19 cellular contexts compared by ENCODE assay signal in the genomic region with DNA sequence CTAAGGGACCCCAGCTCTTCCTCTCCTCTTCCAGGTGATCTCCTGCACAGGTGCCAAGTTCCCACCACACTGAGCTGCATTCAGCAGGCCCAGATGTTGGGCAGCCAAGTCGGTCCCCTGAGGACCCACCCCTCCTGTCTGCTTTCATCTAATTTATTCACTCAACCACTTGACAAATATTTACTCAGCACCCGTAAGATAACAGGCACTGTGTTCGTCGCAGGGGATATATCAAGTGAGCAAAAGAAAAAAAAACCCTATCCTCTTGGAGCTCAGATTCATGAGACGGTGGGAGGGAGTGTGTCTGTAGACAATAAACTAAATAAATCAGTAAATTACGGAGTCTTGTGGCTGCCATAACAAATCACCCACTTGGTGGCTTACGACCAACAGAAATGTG.
DNase-seq lines count a peak whose midpoint lies in the region; ATAC-seq, FAIRE-seq and TF ChIP-seq lines count a peak whose summit lies in the region.
"Had no signal": no experiment of that assay in that cellular context is flagged by ENCODE, and none has a peak within 500 bp of the region (broad histone marks: within the 10 kb centered on the region; RNA-seq: fewer than 3 reads in every experiment).

No MANE protein-coding gene starts in this region.

- H3K9me3 ChIP-seq in K562 (replicated peaks; ENCODE audit: control insufficient read depth, insufficient read depth, low read depth, low read length) (no peaks in the 10 kb centered on the region), sigmoid colon (no peaks in the 10 kb centered on the region)
- no peaks in the 10 kb centered on the region for H3K9me3 ChIP-seq in CD8-positive, alpha-beta T cell (ENCODE audit: low read length)
- H3K9me3 ChIP-seq: stomach had no signal

- H3K9ac ChIP-seq in K562 (ENCODE audit: insufficient read depth in 1 of 2, low read depth in 2 of 2, low read length in 2 of 2), result no peak overlapping the region
- H3K9ac ChIP-seq: GM23248 had no signal

- no peak overlapping the region for H3K4me3 Mint-ChIP-seq in CD8-positive, alpha-beta T cell
- H3K4me3 Mint-ChIP-seq in effector memory CD8-positive, alpha-beta T cell, result no peak overlapping the region
- H3K4me3 Mint-ChIP-seq: activated naive CD4-positive, alpha-beta T cell treated with anti-CD3 and anti-CD28 coated beads for 36 hours; natural killer cell had no signal

- H3K4me3 ChIP-seq in K562 (no peak overlapping the region), sigmoid colon (no peak overlapping the region)
- no peak overlapping the region for H3K4me3 ChIP-seq in CD8-positive, alpha-beta T cell (ENCODE audit: low read depth, low read length)
- H3K4me3 ChIP-seq: GM23248, lung, stomach had no signal

- H3K4me1 Mint-ChIP-seq in CD8-positive, alpha-beta T cell (ENCODE audit: low read depth), result no peaks in the 10 kb centered on the region
- no peaks in the 10 kb centered on the region for H3K4me1 Mint-ChIP-seq in effector memory CD8-positive, alpha-beta T cell (ENCODE audit: low read depth in 2 of 2)
- H3K4me1 Mint-ChIP-seq: natural killer cell had no signal

- H3K27me3 ChIP-seq in K562 (ENCODE audit: control insufficient read depth in 2 of 2, insufficient read depth in 2 of 2, low read length in 2 of 2) (no peaks in the 10 kb centered on the region), sigmoid colon (no peaks in the 10 kb centered on the region)
- H3K27me3 ChIP-seq in CD8-positive, alpha-beta T cell (ENCODE audit: insufficient read depth, low read length), result no peaks in the 10 kb centered on the region
- H3K27me3 ChIP-seq: stomach had no signal

- ATAC-seq in left cardiac atrium (no peak), K562 (no peak)
- ATAC-seq in CD8-positive, alpha-beta T cell, result no peak
- no peak for ATAC-seq in effector memory CD8-positive, alpha-beta T cell (replicated peaks)
- ATAC-seq: natural killer cell had no signal

- FAIRE-seq in K562 (lab: Jason Lieb, UNC), result no peak
- FAIRE-seq: frontal cortex had no signal

- POLR2A ChIA-PET in K562 (lab: Yijun Ruan, JAX), result interaction anchor here (0.6 kb wide), 2 partner anchors 93 to 358 kb away, joined by 3 to 4 read pairs; no protein-coding TSS in a partner anchor
- POLR2A ChIA-PET in CD8-positive, alpha-beta T cell (lab: Charles Lee), result no interaction called here

- CTCF ChIA-PET in K562 (lab: Yijun Ruan, JAX; ENCODE audit: low intra/inter-chr PET ratio), result no interaction called here
- CTCF ChIA-PET in CD8-positive, alpha-beta T cell (lab: Charles Lee), result no interaction called here

- H3K4me2 ChIP-seq in K562 (ENCODE audit: insufficient read depth, low read length), result no peak overlapping the region

- no peak overlapping the region for H3K27ac Mint-ChIP-seq in CD8-positive, alpha-beta T cell
- no peak overlapping the region for H3K27ac Mint-ChIP-seq in effector memory CD8-positive, alpha-beta T cell
- H3K27ac Mint-ChIP-seq: activated naive CD4-positive, alpha-beta T cell treated with anti-CD3 and anti-CD28 coated beads for 36 hours; natural killer cell had no signal

- H4K20me1 ChIP-seq in K562 (replicated peaks; ENCODE audit: control insufficient read depth, insufficient read depth, low read length), result no peaks in the 10 kb centered on the region

- H3K27ac ChIP-seq in K562 (ENCODE audit: extremely low read depth, low read depth, low read length) (no peak overlapping the region), sigmoid colon (no peak overlapping the region)
- H3K27ac ChIP-seq in CD8-positive, alpha-beta T cell (ENCODE audit: low read depth, low read length), result no peak overlapping the region
- H3K27ac ChIP-seq: GM23248, stomach had no signal

- H3K9me3 Mint-ChIP-seq in CD8-positive, alpha-beta T cell, result no peaks in the 10 kb centered on the region
- no peaks in the 10 kb centered on the region for H3K9me3 Mint-ChIP-seq in effector memory CD8-positive, alpha-beta T cell
- H3K9me3 Mint-ChIP-seq: activated naive CD4-positive, alpha-beta T cell treated with anti-CD3 and anti-CD28 coated beads for 36 hours; natural killer cell had no signal

- DNase-seq in cardiac septum (ENCODE audit: low spot score) (peak; percentile 29), left cardiac atrium (no peak), NCI-H2029 (lab: John Stamatoyannopoulos, UW) (peak; percentile 62), K562 (ENCODE audit: extremely low read depth in 1 of 4, low spot score in 3 of 4) (no peak), sigmoid colon (peak; percentile 18), OCI-M1 (lab: John Stamatoyannopoulos, UW) (no peak)
- no peak for DNase-seq in CD8-positive, alpha-beta T cell
- no peak for DNase-seq in effector memory CD8-positive, alpha-beta T cell
- DNase-seq: activated naive CD4-positive, alpha-beta T cell treated with anti-CD3 and anti-CD28 coated beads for 36 hours; cortex of kidney; GM23248; Kasumi-1; natural killer cell; NCI-H1930; SHP77 treated with DMSO at 0.1 percent for 48 hours; stomach; T-helper 2 cell had no signal

- H3K4me1 ChIP-seq in K562 (replicated peaks in 1 of 2; ENCODE audit: control insufficient read depth in 2 of 2, insufficient read depth in 2 of 2, low read length in 2 of 2), result peaks cover 26 to 31% of the 10 kb centered on the region in 2 experiments
- peaks cover 0 to 3% (median 0%) of the 10 kb centered on the region in 4 donors for H3K4me1 ChIP-seq in sigmoid colon
- H3K4me1 ChIP-seq in CD8-positive, alpha-beta T cell (ENCODE audit: insufficient read depth, low read length), result no peaks in the 10 kb centered on the region

- TF ChIP-seq CTCF in K562 (IDR thresholded peaks at IDR 0.05 in 2 of 3, conservative IDR thresholded peaks at IDR 0.05 in 1 of 3; ENCODE audit: insufficient read depth in 2 of 3, low read depth in 1 of 3, low read length in 3 of 3) (no peak), sigmoid colon (IDR thresholded peaks at IDR 0.05) (no peak)
- TF ChIP-seq CTCF in CD8-positive, alpha-beta T cell (IDR thresholded peaks at IDR 0.05), result no peak

- in situ Hi-C loops in K562 (cut with MboI), result no loop called here

- no peak overlapping the region for H2AFZ ChIP-seq in K562 (ENCODE audit: low read depth, low read length)
- H2AFZ ChIP-seq: GM23248 had no signal

- no peak for TF ChIP-seq EP300 in K562 (IDR thresholded peaks at IDR 0.05; ENCODE audit: low read length)
- no peak for TF ChIP-seq EP300 in sigmoid colon (IDR thresholded peaks at IDR 0.05)

- H3K36me3 Mint-ChIP-seq in CD8-positive, alpha-beta T cell, result no peaks in the 10 kb centered on the region
- no peaks in the 10 kb centered on the region for H3K36me3 Mint-ChIP-seq in effector memory CD8-positive, alpha-beta T cell (ENCODE audit: insufficient read depth)
- H3K36me3 Mint-ChIP-seq: natural killer cell had no signal

- peaks cover 6% of the 10 kb centered on the region for H3K27me3 Mint-ChIP-seq in CD8-positive, alpha-beta T cell (ENCODE audit: low read depth)
- peaks cover 0 to 57% of the 10 kb centered on the region in 2 donors for H3K27me3 Mint-ChIP-seq in effector memory CD8-positive, alpha-beta T cell

- no peaks in the 10 kb centered on the region for H3K9me1 ChIP-seq in K562 (ENCODE audit: control insufficient read depth, insufficient read depth, low read length)

- 32% methylated on average over 7 of the region's 7 CpGs for WGBS in K562 (ENCODE audit: insufficient coverage, low coverage, missing lambda C conversion rate)
- 16 to 62% methylated on average over 7 of the region's 7 CpGs for WGBS in sigmoid colon, 2 donors

- TF ChIP-seq POLR2A in K562 (conservative IDR thresholded peaks at IDR 0.05), result no peak
- TF ChIP-seq POLR2A in sigmoid colon (IDR thresholded peaks at IDR 0.05), result no peak

- H3K36me3 ChIP-seq in K562 (ENCODE audit: control insufficient read depth, insufficient read depth, low read length) (no peaks in the 10 kb centered on the region), sigmoid colon (no peaks in the 10 kb centered on the region)
- H3K36me3 ChIP-seq in CD8-positive, alpha-beta T cell (ENCODE audit: insufficient read depth, low read length), result no peaks in the 10 kb centered on the region
- H3K36me3 ChIP-seq: stomach had no signal

- no TSS peak for BruUV-seq in K562 (replicated peaks; lab: Mats Ljungman, UMichigan)

- intact Hi-C loops in cardiac septum (cut with DNase I) (no loop called here), left cardiac atrium (cut with DNase I) (no loop called here), K562 (cut with micrococcal nuclease) (no loop called here), sigmoid colon (cut with DNase I) (no loop called here)
- intact Hi-C loops in CD8-positive, alpha-beta T cell (cut with DNase I, micrococcal nuclease), result no loop called here

- H3K79me2 ChIP-seq in K562 (ENCODE audit: control insufficient read depth, insufficient read depth, low read length), result no peaks in the 10 kb centered on the region

- no peak for TF ChIP-seq RAD21 in K562 (CRISPR knock-in tag; conservative IDR thresholded peaks at IDR 0.05 in 1 of 2, IDR thresholded peaks at IDR 0.05 in 1 of 2)

TF ChIP-seq in K562, 482 proteins besides CTCF, POLR2A, EP300 and RAD21 (continues in another document):
- TF ChIP-seq, protein P1, sequence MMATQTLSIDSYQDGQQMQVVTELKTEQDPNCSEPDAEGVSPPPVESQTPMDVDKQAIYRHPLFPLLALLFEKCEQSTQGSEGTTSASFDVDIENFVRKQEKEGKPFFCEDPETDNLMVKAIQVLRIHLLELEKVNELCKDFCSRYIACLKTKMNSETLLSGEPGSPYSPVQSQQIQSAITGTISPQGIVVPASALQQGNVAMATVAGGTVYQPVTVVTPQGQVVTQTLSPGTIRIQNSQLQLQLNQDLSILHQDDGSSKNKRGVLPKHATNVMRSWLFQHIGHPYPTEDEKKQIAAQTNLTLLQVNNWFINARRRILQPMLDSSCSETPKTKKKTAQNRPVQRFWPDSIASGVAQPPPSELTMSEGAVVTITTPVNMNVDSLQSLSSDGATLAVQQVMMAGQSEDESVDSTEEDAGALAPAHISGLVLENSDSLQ (IDR thresholded peaks at IDR 0.05), result 0 out of 2 replicates have a peak, but pooled peaks have one; percentile 37

Comparison
In these comparisons a context has a peak if more than half of its experiments do, and no peak if none do; other contexts are left out.
1. DNase-seq: peak in cardiac septum (single experiment), NCI-H2029 (single experiment) and sigmoid colon (single experiment); none in left cardiac atrium (single experiment), K562 (0 of 4), OCI-M1 (single experiment), CD8-positive, alpha-beta T cell (0 of 7) and effector memory CD8-positive, alpha-beta T cell (0 of 3).